In genomic region chr1:46603858-46604549, GRCh38 we compare ENCODE assay signal across 8 cellular contexts. TPM values are rescaled to one million over a fixed set of nuclear protein-coding genes. Genes with fewer than 3 reads are reported as not detected.
DNase-seq lines count a peak whose midpoint lies in the region; ATAC-seq and TF ChIP-seq lines count a peak whose summit lies in the region.

Gene MKNK1, minus strand, starts transcription at chr1:46604268. Its CDS starts 20,941 bp downstream, at chr1:46583327.

- H3K27ac ChIP-seq in CD4-positive, alpha-beta memory T cell (ENCODE audit: low read depth, low read length), result peak within 1 kb of the TSS; percentile 71
- no peak within 1 kb of the TSS for H3K27ac ChIP-seq in ectodermal cell (ENCODE audit: insufficient read depth, low read depth, low read length, poor library complexity, severe bottlenecking)
- peak within 1 kb of the TSS; percentile 88 for H3K27ac ChIP-seq in lower lobe of right lung

- peak within 1 kb of the TSS; percentile 93 to 97 (median 94) for H3K4me3 Mint-ChIP-seq in CD4-positive, alpha-beta memory T cell

- H3K4me1 Mint-ChIP-seq in CD4-positive, alpha-beta memory T cell, result peaks cover 49 to 77% (median 63%) of the 10 kb centered on the region in 4 donors

- peak; percentile 98 to 99 (median 99) for DNase-seq in CD4-positive, alpha-beta memory T cell
- peak; percentile 93 for DNase-seq in NK-92 (lab: John Stamatoyannopoulos, UW; ENCODE audit: unreplicated experiment)
- DNase-seq in activated CD8-positive, alpha-beta memory T cell treated with anti-CD3 and anti-CD28 coated beads for 1 hour (ENCODE audit: extremely low read depth in 1 of 2, low read depth in 1 of 2), result peak; percentile 95 to 97
- peak; percentile 98 for DNase-seq in lower lobe of right lung
- DNase-seq in stimulated activated CD4-positive, alpha-beta T cell treated with anti-CD3 and anti-CD28 coated beads, TNF-alpha, amount 100 ng/mL, for 24 hours (ENCODE audit: low read depth in 3 of 3), result peak; percentile 95 to 98 (median 95)

- intact Hi-C loops in CD4-positive, alpha-beta memory T cell (cut with micrococcal nuclease), result loop anchor here (1.0 to 10.0 kb wide), 4 partner anchors 12 to 115 kb away; partner anchors contain the start of genes ATPAF1, EFCAB14 and MOB3C
- intact Hi-C loops in lower lobe of right lung (cut with DNase I), result no loop called here

- H3K27ac Mint-ChIP-seq in CD4-positive, alpha-beta memory T cell, result peak within 1 kb of the TSS; percentile 90 to 97 (median 95)

- no peaks in the 10 kb centered on the region for H3K27me3 ChIP-seq in CD4-positive, alpha-beta memory T cell (ENCODE audit: insufficient read depth, low read length)
- no peaks in the 10 kb centered on the region for H3K27me3 ChIP-seq in ectodermal cell (ENCODE audit: control insufficient read depth, insufficient read depth, low read length, poor library complexity, severe bottlenecking)
- H3K27me3 ChIP-seq in lower lobe of right lung (ENCODE audit: low read depth), result no peaks in the 10 kb centered on the region

- no peaks in the 10 kb centered on the region for H3K9me3 Mint-ChIP-seq in CD4-positive, alpha-beta memory T cell

- H3K4me3 ChIP-seq in CD4-positive, alpha-beta memory T cell (ENCODE audit: low read length in 2 of 2), result peak within 1 kb of the TSS; percentile 63 to 86
- peak within 1 kb of the TSS; percentile 65 for H3K4me3 ChIP-seq in ectodermal cell (ENCODE audit: insufficient read depth, low read depth, low read length)
- peak within 1 kb of the TSS; percentile 85 for H3K4me3 ChIP-seq in lower lobe of right lung

- H3K36me3 Mint-ChIP-seq in CD4-positive, alpha-beta memory T cell, result peaks cover 12 to 21% of the 10 kb centered on the region in 2 donors

- CTCF ChIA-PET in CD4-positive, alpha-beta memory T cell (lab: Charles Lee; ENCODE audit: partially characterized antibody), result interaction anchor here (0.6 to 5.3 kb wide), 12 partner anchors 10 to 122 kb away, joined by 3 to 37 read pairs (median 4); partner anchors contain the start of gene MOB3C

- POLR2A ChIA-PET in CD4-positive, alpha-beta memory T cell (lab: Charles Lee; ENCODE audit: partially characterized antibody), result interaction anchor here (0.7 to 8.7 kb wide), 20 partner anchors 11 to 917 kb away, joined by 3 to 182 read pairs (median 4); partner anchors contain the start of genes ATPAF1, EFCAB14, GPBP1L1 and MOB3C

- H3K27me3 Mint-ChIP-seq in CD4-positive, alpha-beta memory T cell, result no peaks in the 10 kb centered on the region

- peak; percentile 24 for TF ChIP-seq CTCF in lower lobe of right lung (IDR thresholded peaks at IDR 0.05)

- WGBS in ectodermal cell, 2 experiments, result 0 to 1% methylated on average over 53 of the region's 53 CpGs

- peaks cover 57% of the 10 kb centered on the region for H3K4me1 ChIP-seq in CD4-positive, alpha-beta memory T cell (ENCODE audit: insufficient read depth, low read length)
- peaks cover 6% of the 10 kb centered on the region for H3K4me1 ChIP-seq in ectodermal cell (ENCODE audit: control insufficient read depth, insufficient read depth, low read length)
- peaks cover 45% of the 10 kb centered on the region for H3K4me1 ChIP-seq in lower lobe of right lung

- H3K9me3 ChIP-seq in CD4-positive, alpha-beta memory T cell (ENCODE audit: control insufficient read depth in 1 of 2, low read length in 2 of 2), result no peaks in the 10 kb centered on the region
- no peaks in the 10 kb centered on the region for H3K9me3 ChIP-seq in ectodermal cell (ENCODE audit: control insufficient read depth, low read length)
- no peaks in the 10 kb centered on the region for H3K9me3 ChIP-seq in lower lobe of right lung

- ATAC-seq in GM19438 (IDR thresholded peaks at IDR 0.05; ENCODE audit: low read depth, unreplicated experiment), result peak; percentile 93
- peak; percentile 69 for ATAC-seq in HG03575 (IDR thresholded peaks at IDR 0.05; ENCODE audit: extremely low read depth, insufficient number of reproducible peaks, low FRiP score, unreplicated experiment)
- peak; percentile 99 for ATAC-seq in lower lobe of right lung

- H3K36me3 ChIP-seq in CD4-positive, alpha-beta memory T cell (ENCODE audit: insufficient read depth, low read length), result peaks cover 10% of the 10 kb centered on the region
- H3K36me3 ChIP-seq in ectodermal cell (ENCODE audit: control insufficient read depth, insufficient read depth, low read length) (no peaks in the 10 kb centered on the region), lower lobe of right lung (peaks cover 16% of the 10 kb centered on the region)

RNA-seq across cellular contexts. Expression of gene MKNK1, which starts in this region (rescaled TPM):
- 10 to 100 TPM; 54.3 to 54.9 TPM for total RNA-seq in CD4-positive, alpha-beta memory T cell
- 10 to 100 TPM; 29.3 to 33.4 TPM for polyA plus RNA-seq in CD4-positive, alpha-beta memory T cell
- 25.6 TPM for polyA plus RNA-seq in ectodermal cell (2013, experiment 1 of 4)
- 31.0 TPM for polyA plus RNA-seq in ectodermal cell (2013, experiment 2 of 4)
- 23.4 TPM for polyA plus RNA-seq in ectodermal cell (2013, experiment 3 of 4)
- polyA plus RNA-seq in ectodermal cell (2013, experiment 4 of 4), result 24.1 TPM
- 77.6 TPM for total RNA-seq in lower lobe of right lung
